ENCODE assay signal across 18 cellular contexts in genomic region chr17:7606280-7606679, GRCh38. TPM values are rescaled to one million over a fixed set of nuclear protein-coding genes. Genes with fewer than 3 reads are reported as not detected.
DNase-seq lines count a peak whose midpoint lies in the region; ATAC-seq and TF ChIP-seq lines count a peak whose summit lies in the region.
"Had no signal": no experiment of that assay in that cellular context is flagged by ENCODE, and none has a peak within 500 bp of the region (broad histone marks: within the 10 kb centered on the region; RNA-seq: fewer than 3 reads in every experiment).

No MANE protein-coding gene starts in this region.

- no peak for TF ChIP-seq POLR2A in erythroblast (IDR thresholded peaks at IDR 0.05; ENCODE audit: low read length)

- H3K27ac ChIP-seq in lower lobe of right lung = no peak overlapping the region

- no peaks in the 10 kb centered on the region for H3K27me3 ChIP-seq in lower lobe of right lung (ENCODE audit: low read depth)
- H3K27me3 ChIP-seq: BE2C had no signal

- H3K4me3 Mint-ChIP-seq in glutamatergic neuron (ENCODE audit: unreplicated experiment) = peak overlapping the region; percentile 63
- H3K4me3 Mint-ChIP-seq: GM23338 had no signal

- peaks cover 3% of the 10 kb centered on the region for H3K9me3 Mint-ChIP-seq in glutamatergic neuron (ENCODE audit: unreplicated experiment)
- H3K9me3 Mint-ChIP-seq: GM23338 had no signal

- H3K9me3 ChIP-seq in lower lobe of right lung = no peaks in the 10 kb centered on the region
- H3K9me3 ChIP-seq in mucosa of descending colon = no peaks in the 10 kb centered on the region
- H3K9me3 ChIP-seq: BE2C had no signal

- H3K4me1 Mint-ChIP-seq in glutamatergic neuron (ENCODE audit: low read depth, unreplicated experiment) = peaks cover 5% of the 10 kb centered on the region
- H3K4me1 Mint-ChIP-seq: GM23338 had no signal

- peaks cover 10% of the 10 kb centered on the region for H3K36me3 Mint-ChIP-seq in glutamatergic neuron (ENCODE audit: unreplicated experiment)

- CTCF ChIA-PET in GM10248 (lab: Yijun Ruan, JAX) = interaction anchor here (2.4 kb wide), 1 partner anchor 17 kb away, joined by 7 read pairs; no protein-coding TSS in a partner anchor

- POLR2A ChIA-PET in GM10248 (lab: Yijun Ruan, JAX) = no interaction called here

- no peak for TF ChIP-seq CTCF in glutamatergic neuron (IDR thresholded peaks at IDR 0.05; ENCODE audit: partially characterized antibody, unreplicated experiment)
- no peak for TF ChIP-seq CTCF in lower lobe of right lung (IDR thresholded peaks at IDR 0.05)
- no peak for TF ChIP-seq CTCF in mucosa of descending colon (IDR thresholded peaks at IDR 0.05)
- TF ChIP-seq CTCF in GM10248 (IDR thresholded peaks at IDR 0.05; ENCODE audit: control extremely low read depth, extremely low read depth, low read depth, missing control alignments) = no peak

- DNase-seq in Right ventricle myocardium inferior (ENCODE audit: missing footprints) = no peak
- DNase-seq in cardiac septum (ENCODE audit: low spot score) = no peak
- DNase-seq in glutamatergic neuron = no peak
- DNase-seq in lower lobe of right lung = peak; percentile 3
- DNase-seq in mucosa of descending colon = no peak
- no peak for DNase-seq in GM10248 (ENCODE audit: extremely low spot score)
- DNase-seq in erythroblast (lab: John Stamatoyannopoulos, UW) = no peak
- DNase-seq: BE2C; CD4-positive, alpha-beta memory T cell; GF-D8; MV-4-11; NCI-H1436; NCI-H2029 treated with DMSO at 0.1 percent for 48 hours; NCI-H226; NCI-H69; PC-3 had no signal

- peaks cover 61% of the 10 kb centered on the region for H3K36me3 ChIP-seq in lower lobe of right lung
- H3K36me3 ChIP-seq in mucosa of descending colon (ENCODE audit: low read depth) = peaks cover 6% of the 10 kb centered on the region
- H3K36me3 ChIP-seq: BE2C had no signal

- peak; percentile 96 for ATAC-seq in Right ventricle myocardium inferior
- no peak for ATAC-seq in lower lobe of right lung
- no peak for ATAC-seq in mucosa of descending colon
- ATAC-seq: GM23338, PC-3 had no signal

- H3K27ac Mint-ChIP-seq in glutamatergic neuron (ENCODE audit: unreplicated experiment) = peak overlapping the region; percentile 63
- H3K27ac Mint-ChIP-seq: GM23338 had no signal

- no peaks in the 10 kb centered on the region for H3K27me3 Mint-ChIP-seq in glutamatergic neuron (ENCODE audit: unreplicated experiment)
- H3K27me3 Mint-ChIP-seq: CD4-positive, alpha-beta memory T cell had no signal

- intact Hi-C loops in Right ventricle myocardium inferior (cut with DNase I) (no loop called here), cardiac septum (cut with DNase I) (no loop called here), lower lobe of right lung (cut with DNase I) (no loop called here), mucosa of descending colon (cut with DNase I, micrococcal nuclease) (no loop called here)

- H3K4me1 ChIP-seq in lower lobe of right lung = peaks cover under 1% of the 10 kb centered on the region
- no peaks in the 10 kb centered on the region for H3K4me1 ChIP-seq in mucosa of descending colon (ENCODE audit: low read depth)
- H3K4me1 ChIP-seq: BE2C had no signal

- H3K4me3 ChIP-seq in lower lobe of right lung = no peak overlapping the region
- no peak overlapping the region for H3K4me3 ChIP-seq in mucosa of descending colon
- H3K4me3 ChIP-seq: GM23338 had no signal

RNA-seq across cellular contexts. Expression of gene FXR2, which starts 8.4 kb away (rescaled TPM):
- total RNA-seq in Right ventricle myocardium inferior (103 TPM), cardiac septum (83.5 TPM), glutamatergic neuron (ENCODE audit: unreplicated experiment) (108 TPM), lower lobe of right lung (36.0 TPM), mucosa of descending colon (10 to 100 TPM; 23.0 to 53.3 (median 28.1) TPM)

RNA-seq across cellular contexts. Expression of gene SOX15, which starts 16.4 kb away (rescaled TPM):
- 0.89 TPM for total RNA-seq in Right ventricle myocardium inferior
- total RNA-seq in cardiac septum = 1.1 TPM
- total RNA-seq in glutamatergic neuron (ENCODE audit: unreplicated experiment) = 1.7 TPM
- total RNA-seq in lower lobe of right lung = 0.47 TPM
- total RNA-seq in mucosa of descending colon = 1 to 10 TPM in 1 of 3 donors, under 1 TPM in 2; 0.38 to 4.4 (median 0.41) TPM
- total RNA-seq: HT-29 had no signal

RNA-seq across cellular contexts. Expression of gene SAT2, which starts 21.3 kb away (rescaled TPM):
- total RNA-seq in Right ventricle myocardium inferior (78.9 TPM), cardiac septum (60.3 TPM), glutamatergic neuron (ENCODE audit: unreplicated experiment) (97.3 TPM), lower lobe of right lung (86.3 TPM), mucosa of descending colon (100 to 1,000 TPM in 1 of 3 donors, 10 to 100 TPM in 2; 49.1 to 104 (median 76.9) TPM)

RNA-seq across cellular contexts. Expression of gene MPDU1, which starts 22.6 kb away (rescaled TPM):
- total RNA-seq in Right ventricle myocardium inferior (32.0 TPM), cardiac septum (22.4 TPM), glutamatergic neuron (ENCODE audit: unreplicated experiment) (60.2 TPM), lower lobe of right lung (55.3 TPM), mucosa of descending colon (100 to 1,000 TPM in 1 of 3 donors, 10 to 100 TPM in 2; 55.2 to 101 (median 94.5) TPM)

RNA-seq across cellular contexts. Expression of gene SHBG, which starts 23.7 kb away (rescaled TPM):
- 0.35 TPM for total RNA-seq in Right ventricle myocardium inferior
- total RNA-seq in cardiac septum = 0.62 TPM
- not detected for total RNA-seq in glutamatergic neuron (ENCODE audit: unreplicated experiment)
- total RNA-seq in lower lobe of right lung = not detected
- total RNA-seq in mucosa of descending colon = under 1 TPM in 2 of 3 donors, not detected in 1; 0.25 to 0.89 TPM
- total RNA-seq: CD4-positive, alpha-beta memory T cell; HT-29; PC-3 had no signal
